20 cellular contexts compared by ENCODE assay signal in the genomic region with DNA sequence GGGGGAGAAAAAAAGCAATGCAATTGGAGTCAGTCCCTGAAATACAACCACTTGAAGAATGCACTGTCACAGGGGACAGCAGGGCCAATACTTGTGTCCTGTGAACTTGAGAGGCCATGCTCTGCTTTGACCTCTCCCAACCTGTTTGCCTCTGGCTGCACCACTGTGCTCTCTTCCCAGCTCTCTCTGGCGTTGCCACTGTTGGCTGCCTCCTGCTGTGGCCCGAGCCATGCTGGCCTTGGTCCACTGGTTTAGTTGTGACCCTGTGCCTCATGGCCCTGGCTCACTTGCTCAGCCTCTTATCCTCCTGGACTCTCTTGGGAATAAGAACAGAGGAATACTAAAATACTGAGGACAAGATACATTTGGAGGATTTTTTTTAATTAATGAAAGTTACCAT.
"Had no signal": no experiment of that assay in that cellular context is flagged by ENCODE, and none has a peak within 500 bp of the region (broad histone marks: within the 10 kb centered on the region; RNA-seq: fewer than 3 reads in every experiment).

No MANE protein-coding gene starts in this region.

- H3K9me3 Mint-ChIP-seq: activated naive CD4-positive, alpha-beta T cell treated with anti-CD3 and anti-CD28 coated beads for 36 hours; activated naive CD8-positive, alpha-beta T cell treated with anti-CD3 and anti-CD28 coated beads, Interleukin-2, amount 10 ng/mL, durations not matched to agents 7 days and 5 days; activated T-cell treated with anti-CD3 and anti-CD28 coated beads, Interleukin-2, amount 50 U/mL, for 72 hours; memory B cell had no signal

- FAIRE-seq: bronchial epithelial cell had no signal

- H3K4me1 ChIP-seq: parathyroid adenoma, upper lobe of right lung had no signal

- H3K79me2 ChIP-seq: parathyroid adenoma had no signal

- H3K36me3 ChIP-seq: upper lobe of right lung had no signal

- H3K4me3 ChIP-seq: coronary artery, mucosa of descending colon, upper lobe of right lung had no signal

- H3K9me3 ChIP-seq: mucosa of descending colon, upper lobe of right lung had no signal

- H3K27me3 ChIP-seq: upper lobe of right lung had no signal

- DNase-seq: activated CD4-positive, alpha-beta T cell treated with anti-CD3 and anti-CD28 coated beads for 4 hours; activated CD4-positive, alpha-beta T cell treated with anti-CD3 and anti-CD28 coated beads, Interleukin-2, amount 50 U/mL, for 48 hours; activated CD4-positive, CD25-positive, alpha-beta regulatory T cell; activated effector memory CD4-positive, alpha-beta T cell treated with Interleukin-2 at 50 U/mL for 16 hours; activated naive CD4-positive, alpha-beta T cell treated with anti-CD3 and anti-CD28 coated beads for 36 hours; activated naive CD8-positive, alpha-beta T cell treated with anti-CD3 and anti-CD28 coated beads, Interleukin-2, amount 10 ng/mL, durations not matched to agents 7 days and 5 days; activated T-cell treated with anti-CD3 and anti-CD28 coated beads, Interleukin-2, amount 50 U/mL, for 72 hours; amniotic stem cell; cerebellar nuclear complex; kidney glomerular epithelial cell; mucosa of descending colon; stimulated activated CD4-positive, alpha-beta T cell treated with anti-CD3 and anti-CD28 coated beads, Interleukin-2, amount 100 ng/mL, for 48 hours; stimulated activated naive CD4-positive, alpha-beta T cell; T-helper 17 cell; upper lobe of right lung had no signal

- H3K4me3 Mint-ChIP-seq: activated naive CD4-positive, alpha-beta T cell treated with anti-CD3 and anti-CD28 coated beads for 36 hours; activated naive CD8-positive, alpha-beta T cell treated with anti-CD3 and anti-CD28 coated beads, Interleukin-2, amount 10 ng/mL, durations not matched to agents 7 days and 5 days; activated T-cell treated with anti-CD3 and anti-CD28 coated beads, Interleukin-2, amount 50 U/mL, for 72 hours; memory B cell; T-helper 17 cell had no signal

- H3K27ac ChIP-seq: epithelial cell of prostate, parathyroid adenoma, upper lobe of right lung had no signal

- ATAC-seq: activated T-cell treated with anti-CD3 and anti-CD28 coated beads, Interleukin-2, amount 50 U/mL, for 72 hours; mucosa of descending colon; T-helper 17 cell; upper lobe of right lung had no signal

- H2AFZ ChIP-seq: parathyroid adenoma had no signal

- H3K27me3 Mint-ChIP-seq: activated naive CD8-positive, alpha-beta T cell treated with anti-CD3 and anti-CD28 coated beads, Interleukin-2, amount 10 ng/mL, durations not matched to agents 7 days and 5 days; memory B cell; T-helper 17 cell had no signal

- H3K4me1 Mint-ChIP-seq: activated naive CD8-positive, alpha-beta T cell treated with anti-CD3 and anti-CD28 coated beads, Interleukin-2, amount 10 ng/mL, durations not matched to agents 7 days and 5 days; memory B cell; T-helper 17 cell had no signal

- H3K27ac Mint-ChIP-seq: activated naive CD4-positive, alpha-beta T cell treated with anti-CD3 and anti-CD28 coated beads for 36 hours; activated naive CD8-positive, alpha-beta T cell treated with anti-CD3 and anti-CD28 coated beads, Interleukin-2, amount 10 ng/mL, durations not matched to agents 7 days and 5 days; activated T-cell treated with anti-CD3 and anti-CD28 coated beads, Interleukin-2, amount 50 U/mL, for 72 hours; memory B cell; T-helper 17 cell had no signal
